ENCODE assay signal across 1 cellular context in the genomic region with DNA sequence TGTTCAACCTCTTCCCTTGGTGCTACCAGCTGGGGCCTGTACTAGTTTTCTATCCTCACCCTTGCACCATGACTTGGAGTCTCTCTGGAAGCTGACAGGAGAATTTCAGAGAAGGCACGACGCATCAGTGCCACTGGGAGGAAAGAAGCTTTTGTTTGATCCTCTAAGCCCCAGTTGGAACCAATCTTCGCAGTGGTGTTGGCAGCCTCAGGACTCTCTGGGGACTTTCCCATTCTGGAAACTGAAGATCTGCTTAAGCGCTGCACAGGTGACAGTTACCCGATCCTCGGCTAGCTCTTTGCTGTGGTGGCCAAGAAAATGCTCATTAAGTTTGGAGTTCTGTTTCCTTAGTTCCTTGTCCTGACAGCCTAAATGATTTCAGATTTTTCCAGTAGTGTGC.
TF ChIP-seq lines count a peak whose summit lies in the region.

No MANE protein-coding gene starts in this region.

TF ChIP-seq in IMR-90, 13 proteins besides CTCF, POLR2A, EP300 and RAD21:
- TF ChIP-seq SMC3 (IDR thresholded peaks at IDR 0.05; ENCODE audit: low read depth, low read length): no peak
- TF ChIP-seq CHD1 (IDR thresholded peaks at IDR 0.05; ENCODE audit: low read depth, low read length): no peak
- TF ChIP-seq CEBPB (IDR thresholded peaks at IDR 0.05; ENCODE audit: low read depth, low read length): no peak
- no peak for TF ChIP-seq RFX5 (IDR thresholded peaks at IDR 0.05; ENCODE audit: low read depth, low read length)
- TF ChIP-seq NFE2L2 (IDR thresholded peaks at IDR 0.05; ENCODE audit: low read depth, low read length): no peak
- TF ChIP-seq FOS (IDR thresholded peaks at IDR 0.05; ENCODE audit: low read depth, low read length): no peak
- TF ChIP-seq MAZ (IDR thresholded peaks at IDR 0.05; ENCODE audit: borderline replicate concordance, low read depth, low read length): no peak
- TF ChIP-seq BHLHE40 (IDR thresholded peaks at IDR 0.05; ENCODE audit: low read depth, low read length): no peak
- TF ChIP-seq MAFK (IDR thresholded peaks at IDR 0.05; ENCODE audit: low read depth, low read length): no peak
- TF ChIP-seq, protein P1, sequence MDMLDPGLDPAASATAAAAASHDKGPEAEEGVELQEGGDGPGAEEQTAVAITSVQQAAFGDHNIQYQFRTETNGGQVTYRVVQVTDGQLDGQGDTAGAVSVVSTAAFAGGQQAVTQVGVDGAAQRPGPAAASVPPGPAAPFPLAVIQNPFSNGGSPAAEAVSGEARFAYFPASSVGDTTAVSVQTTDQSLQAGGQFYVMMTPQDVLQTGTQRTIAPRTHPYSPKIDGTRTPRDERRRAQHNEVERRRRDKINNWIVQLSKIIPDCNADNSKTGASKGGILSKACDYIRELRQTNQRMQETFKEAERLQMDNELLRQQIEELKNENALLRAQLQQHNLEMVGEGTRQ (IDR thresholded peaks at IDR 0.05; ENCODE audit: low read depth, low read length): no peak
- no peak for TF ChIP-seq RCOR1 (IDR thresholded peaks at IDR 0.05; ENCODE audit: insufficient replicate concordance, low read length)
- TF ChIP-seq, protein P2, sequence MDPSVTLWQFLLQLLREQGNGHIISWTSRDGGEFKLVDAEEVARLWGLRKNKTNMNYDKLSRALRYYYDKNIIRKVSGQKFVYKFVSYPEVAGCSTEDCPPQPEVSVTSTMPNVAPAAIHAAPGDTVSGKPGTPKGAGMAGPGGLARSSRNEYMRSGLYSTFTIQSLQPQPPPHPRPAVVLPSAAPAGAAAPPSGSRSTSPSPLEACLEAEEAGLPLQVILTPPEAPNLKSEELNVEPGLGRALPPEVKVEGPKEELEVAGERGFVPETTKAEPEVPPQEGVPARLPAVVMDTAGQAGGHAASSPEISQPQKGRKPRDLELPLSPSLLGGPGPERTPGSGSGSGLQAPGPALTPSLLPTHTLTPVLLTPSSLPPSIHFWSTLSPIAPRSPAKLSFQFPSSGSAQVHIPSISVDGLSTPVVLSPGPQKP (IDR thresholded peaks at IDR 0.05; ENCODE audit: borderline replicate concordance, low read depth, low read length): no peak
